In genomic region chr6:8082572-8082953, GRCh38 we compare ENCODE assay signal across 15 cellular contexts. TPM values are rescaled to one million over a fixed set of nuclear protein-coding genes. Genes with fewer than 3 reads are reported as not detected.
DNase-seq lines count a peak whose midpoint lies in the region; ATAC-seq and TF ChIP-seq lines count a peak whose summit lies in the region.
"Had no signal": no experiment of that assay in that cellular context is flagged by ENCODE, and none has a peak within 500 bp of the region (broad histone marks: within the 10 kb centered on the region; RNA-seq: fewer than 3 reads in every experiment).

No MANE protein-coding gene starts in this region.

- no peak overlapping the region for H3K4me3 Mint-ChIP-seq in activated CD4-positive, alpha-beta T cell treated with anti-CD3 and anti-CD28 coated beads, Interleukin-2, amount 10 ng/mL, durations not matched to agents 24 days and 14 days
- H3K4me3 Mint-ChIP-seq: activated naive CD4-positive, alpha-beta T cell treated with anti-CD3 and anti-CD28 coated beads for 36 hours; central memory CD8-positive, alpha-beta T cell had no signal

- TF ChIP-seq POLR2A in body of pancreas (IDR thresholded peaks at IDR 0.05) (no peak), upper lobe of left lung (IDR thresholded peaks at IDR 0.05) (no peak)

- DNase-seq in activated CD4-positive, alpha-beta T cell treated with anti-CD3 and anti-CD28 coated beads, Interleukin-2, amount 10 ng/mL, durations not matched to agents 24 days and 14 days = no peak
- no peak for DNase-seq in activated CD4-positive, alpha-beta T cell treated with anti-CD3 and anti-CD28 coated beads for 48 hours
- DNase-seq in body of pancreas = no peak
- no peak for DNase-seq in lower lobe of right lung
- DNase-seq in upper lobe of left lung = no peak
- no peak for DNase-seq in dorsolateral prefrontal cortex
- no peak for DNase-seq in DMS153 treated with DMSO at 0.1 percent for 48 hours (lab: John Stamatoyannopoulos, UW; ENCODE audit: unreplicated experiment)
- DNase-seq: activated naive CD4-positive, alpha-beta T cell treated with anti-CD3 and anti-CD28 coated beads for 36 hours; COR-L47; GDM1; NCI-H1694; NCI-H446; stimulated activated CD4-positive, alpha-beta T cell treated with anti-CD3 and anti-CD28 coated beads, Interleukin-15, amount 100 ng/mL, for 24 hours had no signal

- no peaks in the 10 kb centered on the region for H3K9me3 Mint-ChIP-seq in activated CD4-positive, alpha-beta T cell treated with anti-CD3 and anti-CD28 coated beads, Interleukin-2, amount 10 ng/mL, durations not matched to agents 24 days and 14 days
- H3K9me3 Mint-ChIP-seq: activated naive CD4-positive, alpha-beta T cell treated with anti-CD3 and anti-CD28 coated beads for 36 hours; central memory CD8-positive, alpha-beta T cell had no signal

- H3K27ac Mint-ChIP-seq in activated CD4-positive, alpha-beta T cell treated with anti-CD3 and anti-CD28 coated beads, Interleukin-2, amount 10 ng/mL, durations not matched to agents 24 days and 14 days = peak overlapping the region; percentile 83
- H3K27ac Mint-ChIP-seq: activated naive CD4-positive, alpha-beta T cell treated with anti-CD3 and anti-CD28 coated beads for 36 hours had no signal

- H3K4me1 ChIP-seq in body of pancreas (peaks cover 54% of the 10 kb centered on the region), lower lobe of right lung (peaks cover 32% of the 10 kb centered on the region), upper lobe of left lung (peaks cover 13 to 38% (median 23%) of the 10 kb centered on the region in 4 donors)

- H3K36me3 Mint-ChIP-seq in activated CD4-positive, alpha-beta T cell treated with anti-CD3 and anti-CD28 coated beads, Interleukin-2, amount 10 ng/mL, durations not matched to agents 24 days and 14 days (ENCODE audit: low read depth) = peaks cover 51% of the 10 kb centered on the region

- no peak for TF ChIP-seq EP300 in upper lobe of left lung (IDR thresholded peaks at IDR 0.05)

- H3K4me3 ChIP-seq in body of pancreas (no peak overlapping the region), lower lobe of right lung (no peak overlapping the region), upper lobe of left lung (no peak overlapping the region), dorsolateral prefrontal cortex (no peak overlapping the region)

- H3K27ac ChIP-seq in body of pancreas (peak overlapping the region; percentile 25 to 79 (median 55)), lower lobe of right lung (peak overlapping the region; percentile 50), upper lobe of left lung (peak overlapping the region in 3 of 4 donors; percentile 18 to 45 (median 31)), dorsolateral prefrontal cortex (peak overlapping the region in 5 of 59 donors; percentile 4 to 63 (median 46))

- peaks cover 30% of the 10 kb centered on the region for H3K4me1 Mint-ChIP-seq in activated CD4-positive, alpha-beta T cell treated with anti-CD3 and anti-CD28 coated beads, Interleukin-2, amount 10 ng/mL, durations not matched to agents 24 days and 14 days

- intact Hi-C loops in activated CD4-positive, alpha-beta T cell treated with anti-CD3 and anti-CD28 coated beads, Interleukin-2, amount 10 ng/mL, durations not matched to agents 24 days and 14 days (cut with micrococcal nuclease) = loop anchor here (5.0 kb wide), 1 partner anchor 690 kb away; no protein-coding TSS in a partner anchor
- intact Hi-C loops in body of pancreas (cut with DNase I) (no loop called here), lower lobe of right lung (cut with DNase I) (no loop called here), dorsolateral prefrontal cortex (cut with DNase I) (no loop called here)

- no peak for TF ChIP-seq CTCF in body of pancreas (IDR thresholded peaks at IDR 0.05)
- no peak for TF ChIP-seq CTCF in lower lobe of right lung (IDR thresholded peaks at IDR 0.05)
- no peak for TF ChIP-seq CTCF in upper lobe of left lung (IDR thresholded peaks at IDR 0.05)
- no peak for TF ChIP-seq CTCF in dorsolateral prefrontal cortex (IDR thresholded peaks at IDR 0.05 in 54 of 56, conservative IDR thresholded peaks at IDR 0.05 in 2 of 56; ENCODE audit: low read depth in 1 of 56, partially characterized antibody in 56 of 56)

- no peaks in the 10 kb centered on the region for H3K9me3 ChIP-seq in body of pancreas
- no peaks in the 10 kb centered on the region for H3K9me3 ChIP-seq in lower lobe of right lung
- no peaks in the 10 kb centered on the region for H3K9me3 ChIP-seq in upper lobe of left lung

- H3K27me3 Mint-ChIP-seq in activated CD4-positive, alpha-beta T cell treated with anti-CD3 and anti-CD28 coated beads, Interleukin-2, amount 10 ng/mL, durations not matched to agents 24 days and 14 days = no peaks in the 10 kb centered on the region
- H3K27me3 Mint-ChIP-seq: central memory CD8-positive, alpha-beta T cell had no signal

- WGBS in body of pancreas, 2 donors = 59 to 72% methylated on average over 1 of the region's 1 CpG
- WGBS in upper lobe of left lung, 2 donors = 89 to 97% methylated on average over 1 of the region's 1 CpG

- ATAC-seq in body of pancreas = no peak
- ATAC-seq in lower lobe of right lung = no peak
- no peak for ATAC-seq in upper lobe of left lung (ENCODE audit: low FRiP score in 2 of 2)
- ATAC-seq in HG02884 (IDR thresholded peaks at IDR 0.05; ENCODE audit: unreplicated experiment) = no peak

- H3K27me3 ChIP-seq in body of pancreas (no peaks in the 10 kb centered on the region), lower lobe of right lung (ENCODE audit: low read depth) (no peaks in the 10 kb centered on the region), upper lobe of left lung (no peaks in the 10 kb centered on the region), dorsolateral prefrontal cortex (no peaks in the 10 kb centered on the region)

- H3K36me3 ChIP-seq in body of pancreas (replicated peaks in 1 of 2; ENCODE audit: insufficient read depth in 1 of 2, low read depth in 2 of 2) = peaks cover 0 to under 1% of the 10 kb centered on the region in 2 donors
- peaks cover 2% of the 10 kb centered on the region for H3K36me3 ChIP-seq in lower lobe of right lung
- peaks cover 0 to 13% (median 2%) of the 10 kb centered on the region in 4 donors for H3K36me3 ChIP-seq in upper lobe of left lung

RNA-seq across cellular contexts. Expression of gene BLOC1S5, which starts 18.4 kb away (rescaled TPM):
- total RNA-seq in activated CD4-positive, alpha-beta T cell treated with anti-CD3 and anti-CD28 coated beads, Interleukin-2, amount 10 ng/mL, durations not matched to agents 24 days and 14 days = 15.7 and 19.6 TPM in 2 replicates
- total RNA-seq in body of pancreas = 1 to 10 TPM; 2.6 to 4.4 TPM
- 11.8 TPM for total RNA-seq in lower lobe of right lung
- total RNA-seq in upper lobe of left lung = 10 to 100 TPM; 10.0 to 15.0 (median 11.9) TPM
- 10 to 100 TPM in 40 of 120 experiments, 1 to 10 TPM in 80; 5.4 to 16.1 (median 9.1) TPM for total RNA-seq in dorsolateral prefrontal cortex

RNA-seq across cellular contexts. Expression of gene EEF1E1, which starts 19.8 kb away (rescaled TPM):
- 93.6 and 95.9 TPM in 2 replicates for total RNA-seq in activated CD4-positive, alpha-beta T cell treated with anti-CD3 and anti-CD28 coated beads, Interleukin-2, amount 10 ng/mL, durations not matched to agents 24 days and 14 days
- 10 to 100 TPM; 18.9 to 25.4 TPM for total RNA-seq in body of pancreas
- 16.7 TPM for total RNA-seq in lower lobe of right lung
- 10 to 100 TPM in 4 of 6 donors, 1 to 10 TPM in 2; 7.7 to 59.9 (median 15.3) TPM for total RNA-seq in upper lobe of left lung
- 10 to 100 TPM; 10.6 to 36.7 (median 24.2) TPM for total RNA-seq in dorsolateral prefrontal cortex
